1 cellular context compared by ENCODE assay signal in genomic region chr2:3628800-3629199, GRCh38.
TF ChIP-seq lines count a peak whose summit lies in the region.

No MANE protein-coding gene starts in this region.

TF ChIP-seq in H1, 55 proteins besides CTCF, POLR2A, EP300 and RAD21 (continued from another document):
- TF ChIP-seq E2F6 (IDR thresholded peaks at IDR 0.05): peak; percentile 96
